Comparison of ENCODE assay signal across 25 cellular contexts in genomic region chr2:225415809-225416208, GRCh38. TPM values are rescaled to one million over a fixed set of nuclear protein-coding genes. Genes with fewer than 3 reads are reported as not detected.
DNase-seq lines count a peak whose midpoint lies in the region; ATAC-seq and TF ChIP-seq lines count a peak whose summit lies in the region.
"Had no signal": no experiment of that assay in that cellular context is flagged by ENCODE, and none has a peak within 500 bp of the region (broad histone marks: within the 10 kb centered on the region; RNA-seq: fewer than 3 reads in every experiment).

No MANE protein-coding gene starts in this region.

- DNase-seq in NCI-H1105 treated with DMSO at 0.1 percent for 48 hours (lab: John Stamatoyannopoulos, UW) (peak; percentile 7), NCI-H1105 (lab: John Stamatoyannopoulos, UW) (no peak), retina (peak; percentile 49), ACHN (no peak)
- DNase-seq in activated CD4-positive, alpha-beta memory T cell treated with anti-CD3 and anti-CD28 coated beads for 36 hours = no peak
- DNase-seq: BE2C; C1 segment of cervical spinal cord; CD4-positive, alpha-beta memory T cell; CD4-positive, CD25-positive, alpha-beta regulatory T cell; CD8-positive, alpha-beta memory T cell; COR-L47; DMS 273 treated with DMSO at 0.1 percent for 48 hours; DMS153; DMS53; DMS79; DND-41; EL; GDM1 had no signal

- CTCF ChIA-PET in activated CD4-positive, alpha-beta memory T cell treated with anti-CD3 and anti-CD28 coated beads for 36 hours (lab: Charles Lee) = no interaction called here

- no peak for ATAC-seq in SK-N-SH treated with all-trans-retinoic acid at 6 μM for 48 hours
- ATAC-seq: A549, GM12878 had no signal

- H3K9me3 Mint-ChIP-seq in activated CD4-positive, alpha-beta memory T cell treated with anti-CD3 and anti-CD28 coated beads for 36 hours = no peaks in the 10 kb centered on the region
- H3K9me3 Mint-ChIP-seq: CD4-positive, CD25-positive, alpha-beta regulatory T cell; CD8-positive, alpha-beta memory T cell had no signal

- H3K4me1 Mint-ChIP-seq in activated CD4-positive, alpha-beta memory T cell treated with anti-CD3 and anti-CD28 coated beads for 36 hours (ENCODE audit: low read depth) = no peaks in the 10 kb centered on the region
- H3K4me1 Mint-ChIP-seq: CD14-positive monocyte; CD4-positive, alpha-beta memory T cell; CD4-positive, CD25-positive, alpha-beta regulatory T cell; CD8-positive, alpha-beta memory T cell had no signal

- intact Hi-C loops in activated CD4-positive, alpha-beta memory T cell treated with anti-CD3 and anti-CD28 coated beads for 36 hours (cut with micrococcal nuclease) = no loop called here

- POLR2A ChIA-PET in activated CD4-positive, alpha-beta memory T cell treated with anti-CD3 and anti-CD28 coated beads for 36 hours (lab: Charles Lee) = no interaction called here

- in situ Hi-C loops in ACHN (cut with HindIII; ENCODE audit: low pct_ligation_motif_present, low pct_unique_long_range_greater_than_20kb, low sequenced_read_pairs) = no loop called here

- H3K27ac Mint-ChIP-seq in activated CD4-positive, alpha-beta memory T cell treated with anti-CD3 and anti-CD28 coated beads for 36 hours = no peak overlapping the region
- H3K27ac Mint-ChIP-seq: CD14-positive monocyte; CD4-positive, alpha-beta memory T cell; CD4-positive, CD25-positive, alpha-beta regulatory T cell; CD8-positive, alpha-beta memory T cell had no signal

- H3K36me3 Mint-ChIP-seq in activated CD4-positive, alpha-beta memory T cell treated with anti-CD3 and anti-CD28 coated beads for 36 hours = no peaks in the 10 kb centered on the region
- H3K36me3 Mint-ChIP-seq: CD14-positive monocyte; CD4-positive, alpha-beta memory T cell; CD4-positive, CD25-positive, alpha-beta regulatory T cell; CD8-positive, alpha-beta memory T cell had no signal

- peaks cover 12% of the 10 kb centered on the region for H3K27me3 Mint-ChIP-seq in activated CD4-positive, alpha-beta memory T cell treated with anti-CD3 and anti-CD28 coated beads for 36 hours
- H3K27me3 Mint-ChIP-seq: CD4-positive, CD25-positive, alpha-beta regulatory T cell had no signal

- no peak overlapping the region for H3K4me3 Mint-ChIP-seq in activated CD4-positive, alpha-beta memory T cell treated with anti-CD3 and anti-CD28 coated beads for 36 hours
- H3K4me3 Mint-ChIP-seq: CD14-positive monocyte; CD4-positive, alpha-beta memory T cell; CD4-positive, CD25-positive, alpha-beta regulatory T cell; CD8-positive, alpha-beta memory T cell had no signal

TF ChIP-seq in SK-N-SH treated with all-trans-retinoic acid at 6 μM for 48 hours, 23 proteins besides CTCF, POLR2A, EP300 and RAD21:
- TF ChIP-seq RARB (CRISPR knock-in tag; IDR thresholded peaks at IDR 0.05) (no peak), GLIS3 (CRISPR knock-in tag; IDR thresholded peaks at IDR 0.05) (no peak), TCF4 (CRISPR knock-in tag; IDR thresholded peaks at IDR 0.05; ENCODE audit: borderline replicate concordance) (peak; percentile 82), ZNF8 (CRISPR knock-in tag; IDR thresholded peaks at IDR 0.05) (no peak), CSRNP3 (CRISPR knock-in tag; IDR thresholded peaks at IDR 0.05) (0 out of 2 replicates have a peak, but pooled peaks have one; percentile 15), ZC3H10 (CRISPR knock-in tag; IDR thresholded peaks at IDR 0.05) (no peak), ZFP3 (CRISPR knock-in tag; IDR thresholded peaks at IDR 0.05) (no peak), PPARA (CRISPR knock-in tag; IDR thresholded peaks at IDR 0.05; ENCODE audit: borderline replicate concordance) (no peak), TOX (CRISPR knock-in tag; IDR thresholded peaks at IDR 0.05; ENCODE audit: borderline replicate concordance) (no peak), BACH2 (CRISPR knock-in tag; IDR thresholded peaks at IDR 0.05; ENCODE audit: borderline replicate concordance) (no peak), POU6F1 (CRISPR knock-in tag; IDR thresholded peaks at IDR 0.05; ENCODE audit: borderline replicate concordance, low read depth) (no peak), ISL1 (CRISPR knock-in tag; IDR thresholded peaks at IDR 0.05) (peak; percentile 36), ZNF565 (CRISPR knock-in tag; conservative IDR thresholded peaks at IDR 0.05; ENCODE audit: low read depth) (no peak), TSHZ2 (CRISPR knock-in tag; IDR thresholded peaks at IDR 0.05) (peak; percentile 91), ZFP30 (CRISPR knock-in tag; IDR thresholded peaks at IDR 0.05) (no peak), PATZ1 (CRISPR knock-in tag; IDR thresholded peaks at IDR 0.05; ENCODE audit: borderline replicate concordance) (no peak), CSDC2 (CRISPR knock-in tag; IDR thresholded peaks at IDR 0.05) (no peak), SNAI2 (CRISPR knock-in tag; IDR thresholded peaks at IDR 0.05) (no peak), ARNTL (CRISPR knock-in tag; IDR thresholded peaks at IDR 0.05; ENCODE audit: borderline replicate concordance, low read depth) (no peak), ZNF70 (CRISPR knock-in tag; IDR thresholded peaks at IDR 0.05) (no peak), OSR1 (CRISPR knock-in tag; IDR thresholded peaks at IDR 0.05) (no peak)
TF ChIP-seq in SK-N-SH treated with all-trans-retinoic acid at 6 μM for 48 hours: peak in this region for 4.

RNA-seq across cellular contexts. Expression of gene NYAP2, which starts 16.3 kb away (rescaled TPM):
- not detected for total RNA-seq in activated CD4-positive, alpha-beta memory T cell treated with anti-CD3 and anti-CD28 coated beads for 36 hours
- total RNA-seq: A172; CD8-positive, alpha-beta memory T cell; Daoy; G401; GM12878 had no signal

Comparison
In these comparisons a context has a peak if more than half of its experiments do, and no peak if none do; other contexts are left out.
1. DNase-seq: peak in NCI-H1105 treated with DMSO at 0.1 percent for 48 hours (single experiment) and retina (single experiment); none in NCI-H1105 (single experiment), activated CD4-positive, alpha-beta memory T cell treated with anti-CD3 and anti-CD28 coated beads for 36 hours (single experiment) and ACHN (single experiment).